29 cellular contexts compared by ENCODE assay signal in the genomic region with DNA sequence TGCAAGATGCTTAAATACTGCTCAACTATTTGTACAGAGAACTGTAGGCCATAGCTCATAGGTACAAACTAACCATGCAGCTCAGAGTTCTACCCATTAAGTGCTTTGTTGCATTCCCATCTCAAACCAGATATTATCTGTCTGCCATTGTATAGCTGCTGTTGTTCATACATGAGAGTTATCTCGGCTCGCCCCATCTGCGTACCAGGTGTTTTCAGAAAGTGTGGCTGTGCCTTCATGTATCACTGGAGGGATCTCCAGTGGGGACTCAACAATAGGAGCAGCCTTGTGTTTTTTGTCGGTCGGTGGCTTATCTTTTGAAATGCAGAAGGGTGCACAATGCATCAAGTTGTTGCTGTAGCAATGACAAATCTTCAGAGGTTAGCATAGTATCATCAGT.
"Had no signal": no experiment of that assay in that cellular context is flagged by ENCODE, and none has a peak within 500 bp of the region (broad histone marks: within the 10 kb centered on the region; RNA-seq: fewer than 3 reads in every experiment).

No MANE protein-coding gene starts in this region.

- H3K4me1 Mint-ChIP-seq: stimulated activated effector memory CD8-positive, alpha-beta T cell treated with anti-CD3 and anti-CD28 coated beads, Interleukin-12 subunit alpha, Interleukin-12 subunit beta, amount 100 ng/mL, for 72 hours; stimulated activated memory B cell treated with anti-CD40 and anti-IgM and Interleukin-4, amounts not matched to agents 10 μg/mL and 1 μg/mL and 100 μg/mL, for 72 hours; stimulated activated naive B cell treated with anti-CD40 and anti-IgM and Interleukin-4, amounts not matched to agents 10 μg/mL and 1 μg/mL and 100 μg/mL, for 72 hours; stimulated activated naive CD8-positive, alpha-beta T cell treated with anti-CD3 and anti-CD28 coated beads, Interleukin-15, amount 100 ng/mL, for 72 hours had no signal

- H3K27me3 Mint-ChIP-seq: stimulated activated memory B cell treated with anti-CD40 and anti-IgM and Interleukin-4, amounts not matched to agents 10 μg/mL and 1 μg/mL and 100 μg/mL, for 72 hours; stimulated activated naive B cell treated with anti-CD40 and anti-IgM and Interleukin-4, amounts not matched to agents 10 μg/mL and 1 μg/mL and 100 μg/mL, for 72 hours; stimulated activated naive CD8-positive, alpha-beta T cell treated with anti-CD3 and anti-CD28 coated beads, Interleukin-15, amount 100 ng/mL, for 72 hours; stimulated activated naive CD8-positive, alpha-beta T cell treated with anti-CD3 and anti-CD28 coated beads, Interleukin-15, Interleukin-2, amounts not matched to agents 100 ng/mL and 50 ng/mL, for 24 hours had no signal

- H3K9me3 Mint-ChIP-seq: type B pancreatic cell had no signal

- H3K4me3 ChIP-seq: stomach, suprapubic skin, testis, thoracic aorta, thyroid gland, tibial artery, tibial nerve, transverse colon, upper lobe of left lung, upper lobe of right lung, uterus, vagina had no signal

- H3K27me3 ChIP-seq: stomach, suprapubic skin, testis, thyroid gland, tibial artery, tibial nerve, transverse colon, upper lobe of left lung, upper lobe of right lung, uterus, vagina had no signal

- H3K36me3 Mint-ChIP-seq: stimulated activated effector memory CD8-positive, alpha-beta T cell treated with anti-CD3 and anti-CD28 coated beads, Interleukin-12 subunit alpha, Interleukin-12 subunit beta, amount 100 ng/mL, for 72 hours; stimulated activated memory B cell treated with anti-CD40 and anti-IgM and Interleukin-4, amounts not matched to agents 10 μg/mL and 1 μg/mL and 100 μg/mL, for 72 hours; stimulated activated naive B cell treated with anti-CD40 and anti-IgM and Interleukin-4, amounts not matched to agents 10 μg/mL and 1 μg/mL and 100 μg/mL, for 72 hours; type B pancreatic cell had no signal

- H3K4me3 Mint-ChIP-seq: stimulated activated effector memory CD8-positive, alpha-beta T cell treated with anti-CD3 and anti-CD28 coated beads, Interleukin-12 subunit alpha, Interleukin-12 subunit beta, amount 100 ng/mL, for 72 hours; stimulated activated memory B cell treated with anti-CD40 and anti-IgM and Interleukin-4, amounts not matched to agents 10 μg/mL and 1 μg/mL and 100 μg/mL, for 72 hours; stimulated activated naive B cell treated with anti-CD40 and anti-IgM and Interleukin-4, amounts not matched to agents 10 μg/mL and 1 μg/mL and 100 μg/mL, for 72 hours; stimulated activated naive CD8-positive, alpha-beta T cell treated with anti-CD3 and anti-CD28 coated beads, Interleukin-15, amount 100 ng/mL, for 72 hours; stimulated activated naive CD8-positive, alpha-beta T cell treated with anti-CD3 and anti-CD28 coated beads, Interleukin-15, Interleukin-2, amounts not matched to agents 100 ng/mL and 50 ng/mL, for 24 hours; type B pancreatic cell had no signal

- FAIRE-seq: urothelium cell line had no signal

- H3K27ac ChIP-seq: stomach, suprapubic skin, testis, thoracic aorta, thyroid gland, tibial artery, tibial nerve, transverse colon, upper lobe of left lung, upper lobe of right lung, uterus, vagina had no signal

- H3K4me1 ChIP-seq: stomach, suprapubic skin, testis, thyroid gland, tibial artery, tibial nerve, transverse colon, upper lobe of left lung, upper lobe of right lung, uterus, vagina had no signal

- H3K36me3 ChIP-seq: stomach, suprapubic skin, thoracic aorta, thyroid gland, tibial artery, tibial nerve, transverse colon, upper lobe of left lung, upper lobe of right lung, uterus, vagina had no signal

- DNase-seq: stimulated activated CD4-positive, alpha-beta T cell treated with anti-CD3 and anti-CD28 coated beads, Interleukin-2, amount 100 ng/mL, for 48 hours; stimulated activated CD4-positive, alpha-beta T cell treated with anti-CD3 and anti-CD28 coated beads, Interleukin-4, amount 100 ng/mL, for 1 hour; stimulated activated CD4-positive, alpha-beta T cell treated with anti-CD3 and anti-CD28 coated beads, Interleukin-4, amount 100 ng/mL, for 24 hours; stimulated activated CD4-positive, alpha-beta T cell treated with anti-CD3 and anti-CD28 coated beads, Interleukin-4, amount 100 ng/mL, for 4 hours; stimulated activated CD8-positive, alpha-beta memory T cell treated with anti-CD3 and anti-CD28 coated beads, Interleukin-4, amount 100 ng/mL, for 48 hours; stimulated activated naive B cell treated with anti-CD40 and anti-IgM and Interleukin-4, amounts not matched to agents 10 μg/mL and 1 μg/mL and 100 μg/mL, for 72 hours; stimulated activated naive CD4-positive, alpha-beta T cell; stimulated activated naive CD4-positive, alpha-beta T cell treated with Interleukin-2 at 50 U/mL for 16 hours; stimulated activated naive CD8-positive, alpha-beta T cell treated with anti-CD3 and anti-CD28 coated beads, Interleukin-15, amount 100 ng/mL, for 72 hours; stimulated activated naive CD8-positive, alpha-beta T cell treated with anti-CD3 and anti-CD28 coated beads, Interleukin-15, Interleukin-2, amounts not matched to agents 100 U/mL and 50 U/mL, for 24 hours; stomach; substantia nigra; testis; thyroid gland; tibial artery; transverse colon; trophoblast cell; upper lobe of left lung; upper lobe of right lung; uterus had no signal

- H3K27ac Mint-ChIP-seq: stimulated activated effector memory CD8-positive, alpha-beta T cell treated with anti-CD3 and anti-CD28 coated beads, Interleukin-12 subunit alpha, Interleukin-12 subunit beta, amount 100 ng/mL, for 72 hours; stimulated activated memory B cell treated with anti-CD40 and anti-IgM and Interleukin-4, amounts not matched to agents 10 μg/mL and 1 μg/mL and 100 μg/mL, for 72 hours; stimulated activated naive B cell treated with anti-CD40 and anti-IgM and Interleukin-4, amounts not matched to agents 10 μg/mL and 1 μg/mL and 100 μg/mL, for 72 hours; stimulated activated naive CD8-positive, alpha-beta T cell treated with anti-CD3 and anti-CD28 coated beads, Interleukin-15, amount 100 ng/mL, for 72 hours; stimulated activated naive CD8-positive, alpha-beta T cell treated with anti-CD3 and anti-CD28 coated beads, Interleukin-15, Interleukin-2, amounts not matched to agents 100 ng/mL and 50 ng/mL, for 24 hours; type B pancreatic cell had no signal

- H3K9me3 ChIP-seq: testis, thoracic aorta, thyroid gland, transverse colon, upper lobe of right lung, uterus had no signal

- ATAC-seq: stimulated activated effector memory CD8-positive, alpha-beta T cell treated with anti-CD3 and anti-CD28 coated beads, Interleukin-12 subunit alpha, Interleukin-12 subunit beta, amount 100 ng/mL, for 72 hours; stimulated activated memory B cell treated with anti-CD40 and anti-IgM and Interleukin-4, amounts not matched to agents 10 μg/mL and 1 μg/mL and 100 μg/mL, for 72 hours; stimulated activated naive B cell treated with anti-CD40 and anti-IgM and Interleukin-4, amounts not matched to agents 10 μg/mL and 1 μg/mL and 100 μg/mL, for 72 hours; stimulated activated naive CD8-positive, alpha-beta T cell treated with anti-CD3 and anti-CD28 coated beads, Interleukin-15, amount 100 ng/mL, for 72 hours; stimulated activated naive CD8-positive, alpha-beta T cell treated with anti-CD3 and anti-CD28 coated beads, Interleukin-15, Interleukin-2, amounts not matched to agents 100 U/mL and 50 U/mL, for 24 hours; upper lobe of right lung had no signal
